ENCODE assay signal across 8 cellular contexts in the genomic region with DNA sequence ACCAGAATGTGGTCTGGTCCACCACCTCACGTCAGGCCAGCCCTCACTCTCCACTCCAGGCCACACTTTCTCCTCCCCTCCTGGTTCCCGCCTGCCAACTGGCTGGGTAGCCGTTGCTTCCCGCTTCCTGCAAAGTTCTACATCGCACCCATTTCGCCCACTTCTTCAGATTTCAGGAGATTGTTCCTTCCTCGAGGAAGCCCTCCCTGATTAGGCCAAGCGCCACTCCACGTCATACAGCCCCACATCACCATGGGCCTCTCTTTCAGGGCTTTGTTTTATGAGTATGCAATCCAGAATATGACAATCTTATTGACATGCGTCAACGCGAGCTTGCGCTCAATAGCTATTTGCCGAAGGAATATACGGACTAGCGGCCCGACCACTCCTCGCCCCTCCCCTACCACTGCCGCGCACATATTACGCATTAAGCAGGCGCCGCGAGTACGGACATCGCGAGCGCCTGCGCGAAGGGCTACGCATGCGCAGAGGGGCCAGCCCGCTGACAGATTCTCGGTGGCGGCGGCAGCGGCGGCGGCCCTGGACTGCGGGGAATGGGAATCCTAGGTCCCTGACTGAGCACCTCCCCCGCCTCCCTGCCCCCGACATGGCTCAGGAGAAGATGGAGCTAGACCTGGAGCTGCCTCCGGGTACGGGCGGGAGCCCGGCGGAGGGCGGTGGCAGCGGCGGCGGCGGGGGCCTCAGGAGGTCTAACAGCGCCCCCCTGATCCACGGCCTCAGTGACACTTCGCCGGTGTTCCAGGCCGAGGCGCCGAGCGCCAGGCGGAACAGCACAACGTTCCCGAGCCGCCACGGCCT.
A peak's percentile ranks its signal among the peaks of the same experiment; 100 is the strongest.
DNase-seq lines count a peak whose midpoint lies in the region; ATAC-seq, FAIRE-seq and TF ChIP-seq lines count a peak whose summit lies in the region.

No MANE protein-coding gene starts in this region.

- H3K27me3 ChIP-seq in BLaER1 treated with 17β-estradiol and CSF1 and Interleukin-3, amounts not matched to agents 10 nM and 100 nM: no peaks in the 10 kb centered on the region
- H3K27me3 ChIP-seq in left lung: no peaks in the 10 kb centered on the region

- peak overlapping the region; percentile 71 to 88 (median 80) for H3K4me3 ChIP-seq in BLaER1 treated with 17β-estradiol and CSF1 and Interleukin-3, amounts not matched to agents 10 nM and 100 nM
- peak overlapping the region; percentile 71 to 79 for H3K4me3 ChIP-seq in left lung

- peak overlapping the region; percentile 86 to 94 (median 90) for H3K27ac ChIP-seq in BLaER1 treated with 17β-estradiol and CSF1 and Interleukin-3, amounts not matched to agents 10 nM and 100 nM
- peak overlapping the region; percentile 92 to 96 for H3K27ac ChIP-seq in left lung

- peak overlapping the region; percentile 85 to 93 (median 91) for H3K9ac ChIP-seq in BLaER1 treated with 17β-estradiol and CSF1 and Interleukin-3, amounts not matched to agents 10 nM and 100 nM

- peak overlapping the region; percentile 86 to 94 (median 89) for H3K4me2 ChIP-seq in BLaER1 treated with 17β-estradiol and CSF1 and Interleukin-3, amounts not matched to agents 10 nM and 100 nM

- intact Hi-C loops in left lung (cut with DNase I): no loop called here

- no peak for TF ChIP-seq CTCF in left lung (IDR thresholded peaks at IDR 0.05)

- peaks cover 5 to 42% (median 31%) of the 10 kb centered on the region in 11 experiments; a peak in 18 of 22 replicates for H4K20me1 ChIP-seq in BLaER1 treated with 17β-estradiol and CSF1 and Interleukin-3, amounts not matched to agents 10 nM and 100 nM

- no peaks in the 10 kb centered on the region; a peak in 1 of 22 replicates for H3K36me3 ChIP-seq in BLaER1 treated with 17β-estradiol and CSF1 and Interleukin-3, amounts not matched to agents 10 nM and 100 nM
- H3K36me3 ChIP-seq in left lung: no peaks in the 10 kb centered on the region

- DNase-seq in GM19239 (ENCODE audit: insufficient read length, low spot score): peak; percentile 67
- DNase-seq in NCI-H510A treated with DMSO at 0.1 percent for 48 hours (lab: John Stamatoyannopoulos, UW): peak; percentile 84
- DNase-seq in activated CD4-positive, alpha-beta T cell treated with anti-CD3 and anti-CD28 coated beads for 48 hours: peak; percentile 96
- peak; percentile 94 for DNase-seq in dedifferentiated amniotic fluid mesenchymal stem cell (ENCODE audit: extremely low spot score)
- DNase-seq in left lung: peak; percentile 95 to 98
- peak; percentile 90 for DNase-seq in stimulated activated CD4-positive, alpha-beta T cell treated with anti-CD3 and anti-CD28 coated beads, Interleukin-2, amount 100 ng/mL, for 4 hours (ENCODE audit: low read depth)

- H3K9me3 ChIP-seq in BLaER1 treated with 17β-estradiol and CSF1 and Interleukin-3, amounts not matched to agents 10 nM and 100 nM (replicated peaks in 1 of 11): no peaks in the 10 kb centered on the region
- no peaks in the 10 kb centered on the region for H3K9me3 ChIP-seq in left lung

- peaks cover 32 to 46% (median 43%) of the 10 kb centered on the region in 10 experiments for H3K4me1 ChIP-seq in BLaER1 treated with 17β-estradiol and CSF1 and Interleukin-3, amounts not matched to agents 10 nM and 100 nM
- peaks cover 18 to 52% of the 10 kb centered on the region in 2 donors for H3K4me1 ChIP-seq in left lung

- ATAC-seq in HG03442 (IDR thresholded peaks at IDR 0.05; ENCODE audit: unreplicated experiment) (peak; percentile 82), left lung (peak; percentile 96)

- FAIRE-seq in GM19239 (lab: Jason Lieb, UNC): peak; percentile 92

Comparison
In these comparisons a context has a peak if more than half of its experiments do, and no peak if none do; other contexts are left out.
1. Peak in every context shown above with its lines: DNase-seq, ATAC-seq, H3K4me3 ChIP-seq and H3K27ac ChIP-seq.